1 cellular context compared by ENCODE assay signal in the genomic region with DNA sequence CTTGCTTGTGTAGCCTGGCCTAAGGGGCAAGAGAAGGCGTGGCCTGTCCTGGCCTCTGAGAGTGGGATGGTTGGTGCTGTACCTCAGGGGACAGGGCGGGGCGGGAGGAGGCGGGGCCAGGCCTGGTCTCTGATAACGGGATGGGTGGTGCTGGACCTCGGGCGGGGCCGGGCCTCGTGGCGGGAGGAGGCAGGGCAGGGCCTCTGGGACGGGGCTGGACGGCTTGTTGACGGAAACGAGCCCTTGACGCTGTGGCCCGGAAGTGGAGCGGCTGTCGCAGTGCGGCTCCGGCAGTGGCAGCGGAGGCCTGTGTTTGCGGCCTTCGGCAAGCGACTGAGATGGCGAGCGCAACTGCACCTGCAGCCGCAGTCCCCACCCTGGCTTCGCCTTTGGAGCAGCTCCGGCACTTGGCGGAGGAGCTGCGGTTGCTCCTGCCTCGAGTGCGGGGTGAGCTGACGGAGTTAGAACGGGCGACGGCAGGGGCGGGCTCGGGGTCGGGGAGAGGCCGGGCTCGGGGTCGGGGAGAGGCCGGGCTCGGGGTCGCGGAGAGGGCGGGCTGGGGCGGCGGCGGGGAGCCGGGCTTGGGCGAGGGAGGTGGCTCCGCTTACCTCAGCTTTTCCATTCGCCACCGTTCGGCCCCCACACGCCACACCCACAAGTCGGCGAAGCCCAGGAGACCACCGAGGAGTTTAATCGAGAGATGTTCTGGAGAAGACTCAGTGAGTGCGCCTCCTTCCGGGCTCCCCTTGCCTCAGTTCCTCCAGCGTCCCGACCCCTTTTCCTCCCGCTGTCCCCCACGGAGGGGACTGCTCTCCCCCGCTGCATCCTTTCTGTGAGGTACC.
TF ChIP-seq lines count a peak whose summit lies in the region.

CCNDBP1 (plus strand) TSS at position 243 of the 842 bp plus-strand sequence; CDS start at position 339, 96 bp downstream.

TF ChIP-seq in HCT116, 20 proteins besides CTCF, POLR2A, EP300 and RAD21 (continued from another document):
- TF ChIP-seq, protein P1, sequence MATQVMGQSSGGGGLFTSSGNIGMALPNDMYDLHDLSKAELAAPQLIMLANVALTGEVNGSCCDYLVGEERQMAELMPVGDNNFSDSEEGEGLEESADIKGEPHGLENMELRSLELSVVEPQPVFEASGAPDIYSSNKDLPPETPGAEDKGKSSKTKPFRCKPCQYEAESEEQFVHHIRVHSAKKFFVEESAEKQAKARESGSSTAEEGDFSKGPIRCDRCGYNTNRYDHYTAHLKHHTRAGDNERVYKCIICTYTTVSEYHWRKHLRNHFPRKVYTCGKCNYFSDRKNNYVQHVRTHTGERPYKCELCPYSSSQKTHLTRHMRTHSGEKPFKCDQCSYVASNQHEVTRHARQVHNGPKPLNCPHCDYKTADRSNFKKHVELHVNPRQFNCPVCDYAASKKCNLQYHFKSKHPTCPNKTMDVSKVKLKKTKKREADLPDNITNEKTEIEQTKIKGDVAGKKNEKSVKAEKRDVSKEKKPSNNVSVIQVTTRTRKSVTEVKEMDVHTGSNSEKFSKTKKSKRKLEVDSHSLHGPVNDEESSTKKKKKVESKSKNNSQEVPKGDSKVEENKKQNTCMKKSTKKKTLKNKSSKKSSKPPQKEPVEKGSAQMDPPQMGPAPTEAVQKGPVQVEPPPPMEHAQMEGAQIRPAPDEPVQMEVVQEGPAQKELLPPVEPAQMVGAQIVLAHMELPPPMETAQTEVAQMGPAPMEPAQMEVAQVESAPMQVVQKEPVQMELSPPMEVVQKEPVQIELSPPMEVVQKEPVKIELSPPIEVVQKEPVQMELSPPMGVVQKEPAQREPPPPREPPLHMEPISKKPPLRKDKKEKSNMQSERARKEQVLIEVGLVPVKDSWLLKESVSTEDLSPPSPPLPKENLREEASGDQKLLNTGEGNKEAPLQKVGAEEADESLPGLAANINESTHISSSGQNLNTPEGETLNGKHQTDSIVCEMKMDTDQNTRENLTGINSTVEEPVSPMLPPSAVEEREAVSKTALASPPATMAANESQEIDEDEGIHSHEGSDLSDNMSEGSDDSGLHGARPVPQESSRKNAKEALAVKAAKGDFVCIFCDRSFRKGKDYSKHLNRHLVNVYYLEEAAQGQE (IDR thresholded peaks at IDR 0.05; ENCODE audit: low read depth), result no peak
- peak; percentile 94 for TF ChIP-seq MAX (IDR thresholded peaks at IDR 0.05)
- TF ChIP-seq TCF7L2 (IDR thresholded peaks at IDR 0.05; ENCODE audit: borderline replicate concordance, extremely low read depth, insufficient read depth, insufficient read length), result peak; percentile 14
- no peak for TF ChIP-seq YY1 (IDR thresholded peaks at IDR 0.05; ENCODE audit: extremely low read depth, insufficient replicate concordance, low read depth, low read length)
- TF ChIP-seq SP1 (IDR thresholded peaks at IDR 0.05; ENCODE audit: low read depth), result peak; percentile 50; the same call in 1 of the 2 replicates
- TF ChIP-seq POLR2AphosphoS5 (IDR thresholded peaks at IDR 0.05; ENCODE audit: low read depth, low read length), result peak; percentile 92
- peak; percentile 96 for TF ChIP-seq SIN3A (IDR thresholded peaks at IDR 0.05; ENCODE audit: low read depth)
TF ChIP-seq in HCT116: peak in this region for 9.
